Comparison of ENCODE assay signal across 20 cellular contexts in the genomic region with DNA sequence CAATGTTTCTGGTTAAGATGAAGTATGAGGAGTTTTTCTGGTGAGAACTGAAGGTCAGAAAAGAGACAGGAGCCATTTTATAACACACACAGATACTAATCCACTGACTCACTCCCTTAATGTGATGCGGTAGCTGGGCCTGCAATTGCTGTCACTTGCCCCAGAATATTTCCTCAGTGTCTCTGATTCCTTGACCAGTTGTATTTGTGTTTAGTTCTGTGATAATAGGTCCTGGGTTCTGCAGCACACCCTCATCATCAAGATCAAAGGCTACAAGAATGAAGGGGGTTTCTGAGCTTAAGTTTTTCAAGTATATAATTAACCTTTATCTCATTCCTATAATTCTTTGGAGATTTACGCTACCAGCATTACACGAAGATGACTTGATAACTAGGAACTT.
"Had no signal": no experiment of that assay in that cellular context is flagged by ENCODE, and none has a peak within 500 bp of the region (broad histone marks: within the 10 kb centered on the region; RNA-seq: fewer than 3 reads in every experiment).

No MANE protein-coding gene starts in this region.

- H3K4me1 ChIP-seq: neural progenitor cell, spleen, tibial nerve had no signal

- DNase-seq: effector memory CD4-positive, alpha-beta T cell; glutamatergic neuron; mammary epithelial cell; nucleus accumbens; ovary; right cardiac atrium; spleen; stimulated activated CD4-positive, alpha-beta T cell treated with anti-CD3 and anti-CD28 coated beads, Interleukin-15, amount 100 ng/mL, for 24 hours; stimulated activated CD4-positive, alpha-beta T cell treated with anti-CD3 and anti-CD28 coated beads, Interleukin-1b, Interleukin-23, amount 100 ng/mL, for 48 hours; stimulated activated CD4-positive, alpha-beta T cell treated with anti-CD3 and anti-CD28 coated beads, Interleukin-4, amount 100 ng/mL, for 24 hours had no signal

- H3K4me3 ChIP-seq: neural progenitor cell, ovary, spleen, tibial nerve had no signal

- H3K4me3 Mint-ChIP-seq: mesothelial cell of epicardium; natural killer cell treated with Interleukin-12 subunit alpha and Interleukin-12 subunit beta and Interleukin-15 and Interleukin-18, amount 100 ng/mL, for 72 hours; neural progenitor cell; stimulated activated memory B cell treated with anti-CD40 and anti-IgM and Interleukin-4, amounts not matched to agents 10 μg/mL and 1 μg/mL and 100 μg/mL, for 72 hours; stimulated activated naive CD8-positive, alpha-beta T cell treated with anti-CD3 and anti-CD28 coated beads, Interleukin-15, Interleukin-2, amounts not matched to agents 100 ng/mL and 50 ng/mL, for 24 hours had no signal

- H3K27me3 Mint-ChIP-seq: natural killer cell treated with Interleukin-12 subunit alpha and Interleukin-12 subunit beta and Interleukin-15 and Interleukin-18, amount 100 ng/mL, for 72 hours; stimulated activated memory B cell treated with anti-CD40 and anti-IgM and Interleukin-4, amounts not matched to agents 10 μg/mL and 1 μg/mL and 100 μg/mL, for 72 hours; stimulated activated naive CD8-positive, alpha-beta T cell treated with anti-CD3 and anti-CD28 coated beads, Interleukin-15, Interleukin-2, amounts not matched to agents 100 ng/mL and 50 ng/mL, for 24 hours had no signal

- H3K36me3 ChIP-seq: neural progenitor cell, ovary, spleen, tibial nerve had no signal

- FAIRE-seq: endometrium, frontal cortex had no signal

- H2AFZ ChIP-seq: neural progenitor cell had no signal

- H3K9ac ChIP-seq: neural progenitor cell had no signal

- H3K27me3 ChIP-seq: neural progenitor cell, ovary, spleen, tibial nerve had no signal

- H3K27ac ChIP-seq: neural progenitor cell, ovary, spleen, tibial nerve had no signal

- H3K4me1 Mint-ChIP-seq: stimulated activated memory B cell treated with anti-CD40 and anti-IgM and Interleukin-4, amounts not matched to agents 10 μg/mL and 1 μg/mL and 100 μg/mL, for 72 hours had no signal

- H3K9me3 ChIP-seq: ovary had no signal

- ATAC-seq: esophagus mucosa; left lobe of liver; natural killer cell treated with Interleukin-12 subunit alpha and Interleukin-12 subunit beta and Interleukin-15 and Interleukin-18, amount 100 ng/mL, for 72 hours; right cardiac atrium; stimulated activated memory B cell treated with anti-CD40 and anti-IgM and Interleukin-4, amounts not matched to agents 10 μg/mL and 1 μg/mL and 100 μg/mL, for 72 hours had no signal

- H3K4me2 ChIP-seq: neural progenitor cell had no signal

- H3K27ac Mint-ChIP-seq: mesothelial cell of epicardium; natural killer cell treated with Interleukin-12 subunit alpha and Interleukin-12 subunit beta and Interleukin-15 and Interleukin-18, amount 100 ng/mL, for 72 hours; neural progenitor cell; stimulated activated memory B cell treated with anti-CD40 and anti-IgM and Interleukin-4, amounts not matched to agents 10 μg/mL and 1 μg/mL and 100 μg/mL, for 72 hours; stimulated activated naive CD8-positive, alpha-beta T cell treated with anti-CD3 and anti-CD28 coated beads, Interleukin-15, Interleukin-2, amounts not matched to agents 100 ng/mL and 50 ng/mL, for 24 hours had no signal

- H3K36me3 Mint-ChIP-seq: mesothelial cell of epicardium; neural progenitor cell; stimulated activated memory B cell treated with anti-CD40 and anti-IgM and Interleukin-4, amounts not matched to agents 10 μg/mL and 1 μg/mL and 100 μg/mL, for 72 hours had no signal
